18 cellular contexts compared by ENCODE assay signal in the genomic region with DNA sequence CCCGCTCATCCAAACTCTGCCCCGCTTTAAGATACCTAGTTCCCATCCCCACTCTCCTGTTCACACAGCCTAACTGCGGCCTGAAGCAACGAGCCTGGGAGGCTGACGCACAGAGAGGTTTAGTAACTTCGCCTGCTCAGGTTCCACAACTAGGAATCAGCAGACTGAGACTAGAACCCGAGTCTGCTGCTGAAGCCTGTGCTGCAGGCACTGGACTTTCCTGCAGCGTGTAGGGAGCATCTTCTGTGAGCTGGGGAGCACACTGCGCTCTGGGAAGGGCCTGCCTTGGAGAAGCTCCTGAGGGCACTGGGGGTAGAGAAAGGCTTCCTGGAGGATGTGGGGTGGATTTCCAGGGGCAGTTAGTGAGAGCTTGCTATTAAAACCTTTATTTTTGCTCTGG. TPM values are rescaled to one million over a fixed set of nuclear protein-coding genes. Genes with fewer than 3 reads are reported as not detected.
DNase-seq lines count a peak whose midpoint lies in the region; ATAC-seq and TF ChIP-seq lines count a peak whose summit lies in the region.
"Had no signal": no experiment of that assay in that cellular context is flagged by ENCODE, and none has a peak within 500 bp of the region (broad histone marks: within the 10 kb centered on the region; RNA-seq: fewer than 3 reads in every experiment).

No MANE protein-coding gene starts in this region.

- no peaks in the 10 kb centered on the region for H3K4me1 ChIP-seq in CD8-positive, alpha-beta T cell (ENCODE audit: insufficient read depth, low read length)

- POLR2A ChIA-PET in CD8-positive, alpha-beta T cell (lab: Charles Lee), result no interaction called here

- DNase-seq in activated CD8-positive, alpha-beta memory T cell treated with anti-CD3 and anti-CD28 coated beads for 24 hours, result peak; percentile 46
- no peak for DNase-seq in activated CD8-positive, alpha-beta memory T cell treated with anti-CD3 and anti-CD28 coated beads, Interleukin-2, amount 50 U/mL, for 4 hours
- DNase-seq in CD8-positive, alpha-beta T cell, result no peak
- DNase-seq in glutamatergic neuron, result no peak
- DNase-seq in stimulated activated naive B cell treated with anti-CD40 and anti-IgM and Interleukin-4, amounts not matched to agents 10 μg/mL and 1 μg/mL and 100 μg/mL, for 72 hours, result no peak
- no peak for DNase-seq in NCI-H69 (lab: John Stamatoyannopoulos, UW)
- DNase-seq: 8988T; CD8-positive, alpha-beta memory T cell; COR-L47; DMS 273 treated with DMSO at 0.1 percent for 48 hours; DMS53; GDM1; GM23248; HCEC 1CT had no signal

- peaks cover 3% of the 10 kb centered on the region for H3K4me1 Mint-ChIP-seq in CD8-positive, alpha-beta T cell (ENCODE audit: low read depth)
- H3K4me1 Mint-ChIP-seq in glutamatergic neuron (ENCODE audit: low read depth, unreplicated experiment), result peaks cover 56% of the 10 kb centered on the region
- peaks cover 0 to 2% of the 10 kb centered on the region in 2 donors for H3K4me1 Mint-ChIP-seq in stimulated activated naive B cell treated with anti-CD40 and anti-IgM and Interleukin-4, amounts not matched to agents 10 μg/mL and 1 μg/mL and 100 μg/mL, for 72 hours

- H3K27me3 Mint-ChIP-seq in CD8-positive, alpha-beta T cell (ENCODE audit: low read depth), result no peaks in the 10 kb centered on the region
- peaks cover 13% of the 10 kb centered on the region for H3K27me3 Mint-ChIP-seq in glutamatergic neuron (ENCODE audit: unreplicated experiment)
- no peaks in the 10 kb centered on the region for H3K27me3 Mint-ChIP-seq in stimulated activated naive B cell treated with anti-CD40 and anti-IgM and Interleukin-4, amounts not matched to agents 10 μg/mL and 1 μg/mL and 100 μg/mL, for 72 hours
- H3K27me3 Mint-ChIP-seq: B cell; CD8-positive, alpha-beta memory T cell had no signal

- peak overlapping the region; percentile 37 for H3K27ac Mint-ChIP-seq in CD8-positive, alpha-beta T cell
- peak overlapping the region; percentile 94 for H3K27ac Mint-ChIP-seq in glutamatergic neuron (ENCODE audit: unreplicated experiment)
- peak overlapping the region; percentile 16 for H3K27ac Mint-ChIP-seq in stimulated activated naive B cell treated with anti-CD40 and anti-IgM and Interleukin-4, amounts not matched to agents 10 μg/mL and 1 μg/mL and 100 μg/mL, for 72 hours
- H3K27ac Mint-ChIP-seq: B cell had no signal

- no peaks in the 10 kb centered on the region for H3K9me3 ChIP-seq in CD8-positive, alpha-beta T cell (ENCODE audit: low read length)
- H3K9me3 ChIP-seq: BLaER1 treated with 17β-estradiol and CSF1 and Interleukin-3, amounts not matched to agents 10 nM and 100 nM had no signal

- TF ChIP-seq CTCF in CD8-positive, alpha-beta T cell (IDR thresholded peaks at IDR 0.05), result no peak
- no peak for TF ChIP-seq CTCF in glutamatergic neuron (IDR thresholded peaks at IDR 0.05; ENCODE audit: partially characterized antibody, unreplicated experiment)

- CTCF ChIA-PET in CD8-positive, alpha-beta T cell (lab: Charles Lee), result interaction anchor here (1.1 kb wide), 1 partner anchor 9 kb away, joined by 3 read pairs; no protein-coding TSS in a partner anchor

- no peak for ATAC-seq in CD8-positive, alpha-beta T cell
- ATAC-seq in stimulated activated naive B cell treated with anti-CD40 and anti-IgM and Interleukin-4, amounts not matched to agents 10 μg/mL and 1 μg/mL and 100 μg/mL, for 72 hours (replicated peaks), result no peak
- no peak for ATAC-seq in HG03571 (IDR thresholded peaks at IDR 0.05; ENCODE audit: unreplicated experiment)

- H3K27me3 ChIP-seq in CD8-positive, alpha-beta T cell (ENCODE audit: insufficient read depth, low read length), result no peaks in the 10 kb centered on the region

- H3K27ac ChIP-seq in CD8-positive, alpha-beta T cell (ENCODE audit: low read depth, low read length), result no peak overlapping the region
- H3K27ac ChIP-seq: BLaER1 treated with 17β-estradiol and CSF1 and Interleukin-3, amounts not matched to agents 10 nM and 100 nM; GM23248; HL-60 had no signal

- intact Hi-C loops in CD8-positive, alpha-beta T cell (cut with DNase I, micrococcal nuclease), result no loop called here

- no peaks in the 10 kb centered on the region for H3K9me3 Mint-ChIP-seq in CD8-positive, alpha-beta T cell
- H3K9me3 Mint-ChIP-seq in glutamatergic neuron (ENCODE audit: unreplicated experiment), result peaks cover 16% of the 10 kb centered on the region
- H3K9me3 Mint-ChIP-seq in stimulated activated naive B cell treated with anti-CD40 and anti-IgM and Interleukin-4, amounts not matched to agents 10 μg/mL and 1 μg/mL and 100 μg/mL, for 72 hours, result no peaks in the 10 kb centered on the region
- H3K9me3 Mint-ChIP-seq: CD8-positive, alpha-beta memory T cell had no signal

- H3K4me3 Mint-ChIP-seq in CD8-positive, alpha-beta T cell, result no peak overlapping the region
- H3K4me3 Mint-ChIP-seq in glutamatergic neuron (ENCODE audit: unreplicated experiment), result peak overlapping the region; percentile 76
- H3K4me3 Mint-ChIP-seq in stimulated activated naive B cell treated with anti-CD40 and anti-IgM and Interleukin-4, amounts not matched to agents 10 μg/mL and 1 μg/mL and 100 μg/mL, for 72 hours, result no peak overlapping the region
- H3K4me3 Mint-ChIP-seq: B cell had no signal

- H3K36me3 ChIP-seq in CD8-positive, alpha-beta T cell (ENCODE audit: insufficient read depth, low read length), result peaks cover 9% of the 10 kb centered on the region

- H3K36me3 Mint-ChIP-seq in CD8-positive, alpha-beta T cell, result peaks cover 52% of the 10 kb centered on the region
- no peaks in the 10 kb centered on the region for H3K36me3 Mint-ChIP-seq in glutamatergic neuron (ENCODE audit: unreplicated experiment)
- H3K36me3 Mint-ChIP-seq in stimulated activated naive B cell treated with anti-CD40 and anti-IgM and Interleukin-4, amounts not matched to agents 10 μg/mL and 1 μg/mL and 100 μg/mL, for 72 hours, result peaks cover 24 to 47% of the 10 kb centered on the region in 2 donors

- no peak overlapping the region for H3K4me3 ChIP-seq in CD8-positive, alpha-beta T cell (ENCODE audit: low read depth, low read length)
- H3K4me3 ChIP-seq: BLaER1 treated with 17β-estradiol and CSF1 and Interleukin-3, amounts not matched to agents 10 nM and 100 nM; GM23248 had no signal

RNA-seq across cellular contexts. Expression of a gene that starts 4.8 kb away (rescaled TPM):
- total RNA-seq in CD8-positive, alpha-beta T cell, result 1 to 10 TPM in 1 of 2 experiments, not detected in 1; 1.5 TPM
- 10.2 TPM for total RNA-seq in glutamatergic neuron (ENCODE audit: unreplicated experiment)

RNA-seq across cellular contexts. Expression of a gene that starts 54.5 kb away (rescaled TPM):
- 10 to 100 TPM; 43.8 to 47.0 TPM for total RNA-seq in CD8-positive, alpha-beta T cell
- 58.5 TPM for total RNA-seq in glutamatergic neuron (ENCODE audit: unreplicated experiment)

Comparison
In these comparisons a context has a peak if more than half of its experiments do, and no peak if none do; other contexts are left out.
1. H3K27ac Mint-ChIP-seq: peak in every context shown above with its lines; median percentile 94 in glutamatergic neuron; 37 in CD8-positive, alpha-beta T cell; 16 in stimulated activated naive B cell treated with anti-CD40 and anti-IgM and Interleukin-4, amounts not matched to agents 10 μg/mL and 1 μg/mL and 100 μg/mL, for 72 hours.